ENCODE assay signal across 10 cellular contexts in the genomic region with DNA sequence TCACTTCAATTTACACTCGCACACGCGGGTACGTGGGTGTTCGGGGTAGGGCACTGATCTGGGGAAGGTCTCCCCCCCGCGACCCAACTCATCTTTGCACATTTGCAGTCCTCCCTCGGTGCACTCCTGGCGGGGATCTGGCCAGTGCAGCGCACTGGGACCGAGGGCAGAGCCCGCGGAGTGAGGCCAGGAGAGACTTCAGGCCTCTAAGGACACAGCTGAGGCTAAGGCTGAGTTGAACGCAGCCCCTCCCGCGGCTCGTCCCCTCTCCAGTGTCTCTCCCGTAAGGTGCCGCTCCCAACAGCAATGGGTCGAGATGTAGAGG. TPM values are rescaled to one million over a fixed set of nuclear protein-coding genes. Genes with fewer than 3 reads are reported as not detected.
DNase-seq lines count a peak whose midpoint lies in the region; ATAC-seq, FAIRE-seq and TF ChIP-seq lines count a peak whose summit lies in the region.
"Had no signal": no experiment of that assay in that cellular context is flagged by ENCODE, and none has a peak within 500 bp of the region (broad histone marks: within the 10 kb centered on the region; RNA-seq: fewer than 3 reads in every experiment).

No MANE protein-coding gene starts in this region.

- ATAC-seq in GM18517 (IDR thresholded peaks at IDR 0.05; ENCODE audit: unreplicated experiment) (no peak), GM21717 (IDR thresholded peaks at IDR 0.05; ENCODE audit: unreplicated experiment) (no peak), GM18502 (IDR thresholded peaks at IDR 0.05; ENCODE audit: poor library complexity, unreplicated experiment) (no peak)

- H3K36me3 Mint-ChIP-seq in astrocyte (ENCODE audit: low read depth, unreplicated experiment), result no peaks in the 10 kb centered on the region

- H4K20me1 ChIP-seq in astrocyte (ENCODE audit: insufficient read depth, low read length), result no peaks in the 10 kb centered on the region

- H3K36me3 ChIP-seq in astrocyte (ENCODE audit: insufficient read depth, low read length), result no peaks in the 10 kb centered on the region
- H3K36me3 ChIP-seq in iPS-18a (ENCODE audit: control insufficient read depth, low read depth, low read length), result no peaks in the 10 kb centered on the region

- peaks cover 2% of the 10 kb centered on the region for H3K9me3 Mint-ChIP-seq in astrocyte (ENCODE audit: unreplicated experiment)

- H3K9ac ChIP-seq in astrocyte (ENCODE audit: low read length) (peak overlapping the region; percentile 57), iPS-18a (ENCODE audit: low read length) (no peak overlapping the region)

- peak overlapping the region; percentile 95 for H2AFZ ChIP-seq in astrocyte (ENCODE audit: low read depth, low read length)

- H3K4me3 ChIP-seq in astrocyte (ENCODE audit: insufficient read depth, low read depth, low read length), result peak overlapping the region; percentile 56
- peak overlapping the region; percentile 67 for H3K4me3 ChIP-seq in iPS-18a (ENCODE audit: low read length)

- FAIRE-seq in astrocyte (lab: Jason Lieb, UNC), result no peak
- FAIRE-seq: G401.6 had no signal

- no peaks in the 10 kb centered on the region for H3K79me2 ChIP-seq in astrocyte (ENCODE audit: insufficient read depth, low read length)

- DNase-seq in ELF-1 (ENCODE audit: low read depth, low spot score) (peak; percentile 20), astrocyte (ENCODE audit: low read depth) (no peak), putamen (ENCODE audit: low spot score) (peak; percentile 45)
- no peak for DNase-seq in stimulated activated CD4-positive, alpha-beta T cell treated with anti-CD3 and anti-CD28 coated beads, Interleukin-2, amount 100 ng/mL, for 24 hours
- DNase-seq: NCI-H2081 treated with DMSO at 0.1 percent for 48 hours had no signal

- H3K27ac Mint-ChIP-seq in astrocyte (ENCODE audit: unreplicated experiment), result no peak overlapping the region

- H3K27ac ChIP-seq in astrocyte (ENCODE audit: low read depth, low read length) (no peak overlapping the region), iPS-18a (ENCODE audit: low read length) (no peak overlapping the region)

- no peaks in the 10 kb centered on the region for H3K27me3 Mint-ChIP-seq in astrocyte (ENCODE audit: low read depth, unreplicated experiment)

- H3K4me3 Mint-ChIP-seq in astrocyte (ENCODE audit: unreplicated experiment), result peak overlapping the region; percentile 73

- H3K4me1 ChIP-seq in astrocyte (ENCODE audit: insufficient read depth, low read length), result peaks cover 15% of the 10 kb centered on the region
- H3K4me1 ChIP-seq in iPS-18a (ENCODE audit: control insufficient read depth, low read depth, low read length), result peaks cover 6% of the 10 kb centered on the region

- H3K27me3 ChIP-seq in astrocyte (ENCODE audit: insufficient read depth, low read length) (peaks cover 2% of the 10 kb centered on the region), iPS-18a (ENCODE audit: control insufficient read depth, insufficient read depth, low read length) (peaks cover 32% of the 10 kb centered on the region)

- peak overlapping the region; percentile 88 for H3K4me2 ChIP-seq in astrocyte (ENCODE audit: low read length)

- no peak for TF ChIP-seq CTCF in astrocyte (IDR thresholded peaks at IDR 0.05; ENCODE audit: insufficient read depth, low read depth, low read length)

- H3K4me1 Mint-ChIP-seq in astrocyte (ENCODE audit: low read depth, unreplicated experiment), result peaks cover 8% of the 10 kb centered on the region

- H3K9me3 ChIP-seq in astrocyte (ENCODE audit: insufficient read depth, low read depth, low read length), result no peaks in the 10 kb centered on the region
- H3K9me3 ChIP-seq in iPS-18a (ENCODE audit: control insufficient read depth, low read depth, low read length), result no peaks in the 10 kb centered on the region

RNA-seq across cellular contexts. Expression of gene NCAM2, which starts 0.9 kb away (rescaled TPM):
- total RNA-seq in astrocyte, result 4.6 and 6.8 TPM in 2 replicates

Comparison
In these comparisons a context has a peak if more than half of its experiments do, and no peak if none do; other contexts are left out.
1. DNase-seq: peak in ELF-1 (single experiment) and putamen (single experiment); none in astrocyte (single experiment) and stimulated activated CD4-positive, alpha-beta T cell treated with anti-CD3 and anti-CD28 coated beads, Interleukin-2, amount 100 ng/mL, for 24 hours (0 of 2).